ENCODE assay signal across 8 cellular contexts in genomic region chr1:58755468-58755872, GRCh38. TPM values are rescaled to one million over a fixed set of nuclear protein-coding genes. Genes with fewer than 3 reads are reported as not detected.
DNase-seq lines count a peak whose midpoint lies in the region; ATAC-seq, FAIRE-seq and TF ChIP-seq lines count a peak whose summit lies in the region.

No MANE protein-coding gene starts in this region.

- TF ChIP-seq POLR2A in H54 (IDR thresholded peaks at IDR 0.05; ENCODE audit: low read depth, low read length) = 0 out of 2 replicates have a peak, but pooled peaks have one; percentile 3

- DNase-seq in DMS 273 (lab: John Stamatoyannopoulos, UW; ENCODE audit: unreplicated experiment) (peak; percentile 91), H54 (ENCODE audit: insufficient read length, low spot score) (peak; percentile 61), NOMO-1 treated with dmso at 0.1 percent for 144 hours (lab: John Stamatoyannopoulos, UW; ENCODE audit: unreplicated experiment) (peak; percentile 36), globus pallidus (ENCODE audit: low spot score) (peak; percentile 21), sciatic nerve (ENCODE audit: low spot score) (no peak), NCI-H1417 treated with DMSO at 0.1 percent for 48 hours (lab: John Stamatoyannopoulos, UW) (no peak)
- DNase-seq in activated T-helper 1 cell treated with anti-CD3 and anti-CD28 coated beads, Interleukin-2, amount 50 U/mL, for 16 hours (ENCODE audit: low read depth in 1 of 2, low spot score in 1 of 2) = peak; percentile 7 to 26

- intact Hi-C loops in sciatic nerve (cut with DNase I) = no loop called here

- FAIRE-seq in H54 (lab: Jason Lieb, UNC) = peak; percentile 96

- ATAC-seq in sciatic nerve (peak; percentile 70), HG03442 (IDR thresholded peaks at IDR 0.05; ENCODE audit: unreplicated experiment) (no peak)

RNA-seq across cellular contexts. Expression of gene JUN, which starts 28.4 kb away (rescaled TPM):
- total RNA-seq in sciatic nerve = 179 TPM

RNA-seq across cellular contexts. Expression of gene MYSM1, which starts 55.6 kb away (rescaled TPM):
- total RNA-seq in sciatic nerve = 48.4 TPM

Comparison
In these comparisons a context has a peak if more than half of its experiments do, and no peak if none do; other contexts are left out.
1. DNase-seq: peak in DMS 273 (single experiment), H54 (single experiment), NOMO-1 treated with dmso at 0.1 percent for 144 hours (single experiment), activated T-helper 1 cell treated with anti-CD3 and anti-CD28 coated beads, Interleukin-2, amount 50 U/mL, for 16 hours (2 of 2) and globus pallidus (single experiment); none in sciatic nerve (single experiment) and NCI-H1417 treated with DMSO at 0.1 percent for 48 hours (single experiment).